In genomic region chr12:1593232-1594044, GRCh38 we compare ENCODE assay signal across 8 cellular contexts. TPM values are rescaled to one million over a fixed set of nuclear protein-coding genes. Genes with fewer than 3 reads are reported as not detected.
A peak's percentile ranks its signal among the peaks of the same experiment; 100 is the strongest.
DNase-seq lines count a peak whose midpoint lies in the region; ATAC-seq and TF ChIP-seq lines count a peak whose summit lies in the region.
"Had no signal": no experiment of that assay in that cellular context is flagged by ENCODE, and none has a peak within 500 bp of the region (broad histone marks: within the 10 kb centered on the region; RNA-seq: fewer than 3 reads in every experiment).

No MANE protein-coding gene starts in this region.

- H3K4me3 ChIP-seq in tibial nerve = peak overlapping the region; percentile 53 to 90 (median 72)

- no peaks in the 10 kb centered on the region for H3K9me3 Mint-ChIP-seq in natural killer cell

- no peaks in the 10 kb centered on the region for H3K27me3 Mint-ChIP-seq in natural killer cell (ENCODE audit: low read depth in 2 of 2)

- no peaks in the 10 kb centered on the region for H3K36me3 ChIP-seq in tibial nerve

- intact Hi-C loops in natural killer cell (cut with micrococcal nuclease) = loop anchor here (5.0 kb wide), 2 partner anchors 601 to 841 kb away; partner anchors contain the start of genes ERC1 and WNK1

- TF ChIP-seq CTCF in natural killer cell (IDR thresholded peaks at IDR 0.05) (no peak), tibial nerve (IDR thresholded peaks at IDR 0.05) (no peak)

- WGBS in tibial nerve, 2 donors = 3 to 8% methylated on average over 22 to 37 of the region's 55 CpGs

- ATAC-seq in GM18519 (IDR thresholded peaks at IDR 0.05; ENCODE audit: low FRiP score, unreplicated experiment) (peak; percentile 13), HG02798 (IDR thresholded peaks at IDR 0.05; ENCODE audit: poor library complexity, unreplicated experiment) (peak; percentile 29), natural killer cell (peak; percentile 6 to 19 (median 19))

- peak in 1 of 2 donors; percentile 55 for TF ChIP-seq EP300 in tibial nerve (IDR thresholded peaks at IDR 0.05)

- H3K4me3 Mint-ChIP-seq in natural killer cell = peak overlapping the region; percentile 92

- peaks cover 0 to 62% (median 31%) of the 10 kb centered on the region in 4 donors for H3K4me1 ChIP-seq in tibial nerve

- no peaks in the 10 kb centered on the region for H3K27me3 ChIP-seq in tibial nerve

- H3K36me3 Mint-ChIP-seq in natural killer cell = no peaks in the 10 kb centered on the region

- TF ChIP-seq POLR2A in erythroblast (IDR thresholded peaks at IDR 0.05; ENCODE audit: low read length) = no peak
- TF ChIP-seq POLR2A in tibial nerve (IDR thresholded peaks at IDR 0.05) = no peak

- H3K27ac Mint-ChIP-seq in natural killer cell = peak overlapping the region; percentile 76 to 98

- H3K9me3 ChIP-seq in tibial nerve = no peaks in the 10 kb centered on the region

- H3K4me1 Mint-ChIP-seq in natural killer cell = peaks cover 55 to 60% of the 10 kb centered on the region in 2 donors

- DNase-seq in NCI-H2171 treated with DMSO at 0.1 percent for 48 hours (lab: John Stamatoyannopoulos, UW) (peak; percentile 90), activated T-cell treated with anti-CD3 and anti-CD28 coated beads for 4 hours (peak; percentile 25), erythroblast (lab: John Stamatoyannopoulos, UW) (peak; percentile 59 to 63), natural killer cell (peak; percentile 44), tibial nerve (ENCODE audit: low spot score in 2 of 2) (no peak)

- H3K27ac ChIP-seq in tibial nerve = peak overlapping the region; percentile 82 to 98 (median 93)

RNA-seq across cellular contexts. Expression of gene FBXL14, which starts 0.9 kb away (rescaled TPM):
- total RNA-seq in natural killer cell = 10 to 100 TPM; 18.7 to 24.9 (median 22.8) TPM
- 10 to 100 TPM; 11.7 to 21.4 (median 17.3) TPM for total RNA-seq in tibial nerve

RNA-seq across cellular contexts. Expression of gene WNT5B, which starts 35.6 kb away (rescaled TPM):
- total RNA-seq in natural killer cell = not detected
- 10 to 100 TPM; 11.7 to 34.1 (median 17.6) TPM for total RNA-seq in tibial nerve
- total RNA-seq: pulmonary artery endothelial cell had no signal

Comparison
In these comparisons a context has a peak if more than half of its experiments do, and no peak if none do; other contexts are left out.
1. DNase-seq: peak in NCI-H2171 treated with DMSO at 0.1 percent for 48 hours (single experiment), activated T-cell treated with anti-CD3 and anti-CD28 coated beads for 4 hours (single experiment), erythroblast (2 of 2) and natural killer cell (single experiment); none in tibial nerve (0 of 2).
2. RNA of gene WNT5B, which starts 35.6 kb away (total RNA-seq): 11.7 to 34.1 TPM in tibial nerve; not detected in natural killer cell; every median in the first group is over 10 times any median in the second.
3. Peak in every context shown above with its lines, with median percentiles within 50 percentile points of each other: ATAC-seq.